ENCODE assay signal across 8 cellular contexts in genomic region chr2:95203911-95204310, GRCh38. TPM values are rescaled to one million over a fixed set of nuclear protein-coding genes. Genes with fewer than 3 reads are reported as not detected.
"Had no signal": no experiment of that assay in that cellular context is flagged by ENCODE, and none has a peak within 500 bp of the region (broad histone marks: within the 10 kb centered on the region; RNA-seq: fewer than 3 reads in every experiment).

No MANE protein-coding gene starts in this region.

- H3K9me3 ChIP-seq: HAP-1 had no signal

- H3K27ac ChIP-seq: GM23248 had no signal

- DNase-seq: GM23248, GOT3, H7, HFFc6, IMR-90, KBM-7 had no signal

- H3K27ac Mint-ChIP-seq: HFFc6 had no signal

- H3K4me3 Mint-ChIP-seq: HFFc6 had no signal

- H3K4me3 ChIP-seq: GM23248, HAP-1 had no signal

- H2AFZ ChIP-seq: GM23248 had no signal

RNA-seq across cellular contexts. Expression of gene ZNF892, which starts 3.4 kb away (rescaled TPM):
- total RNA-seq: HT-29 had no signal
